ENCODE assay signal across 29 cellular contexts in the genomic region with DNA sequence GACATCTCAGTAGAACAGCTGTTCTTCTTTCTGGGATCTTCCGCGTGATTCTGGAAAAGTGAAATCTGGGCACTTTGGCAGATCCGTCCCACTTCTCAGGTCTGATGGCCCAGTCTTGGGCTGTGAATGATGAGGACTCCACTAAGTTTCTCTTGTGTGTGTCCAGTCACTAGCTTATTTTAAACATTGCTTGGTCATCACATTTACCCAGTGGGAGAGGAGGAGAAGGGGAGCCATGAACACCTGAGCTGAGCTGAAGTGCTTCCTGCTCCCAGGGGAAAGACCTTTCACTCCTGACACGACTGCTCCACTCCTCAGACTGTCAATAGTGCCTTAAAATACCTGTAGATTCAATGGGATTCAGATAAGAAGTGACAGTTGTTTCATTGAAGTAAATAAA.
"Had no signal": no experiment of that assay in that cellular context is flagged by ENCODE, and none has a peak within 500 bp of the region (broad histone marks: within the 10 kb centered on the region; RNA-seq: fewer than 3 reads in every experiment).

No MANE protein-coding gene starts in this region.

- H3K36me3 ChIP-seq: stomach, suprapubic skin, thoracic aorta, thyroid gland, tibial artery, tibial nerve, transverse colon, upper lobe of left lung, upper lobe of right lung, uterus, vagina had no signal

- H3K4me3 Mint-ChIP-seq: stimulated activated effector memory CD8-positive, alpha-beta T cell treated with anti-CD3 and anti-CD28 coated beads, Interleukin-12 subunit alpha, Interleukin-12 subunit beta, amount 100 ng/mL, for 72 hours; stimulated activated memory B cell treated with anti-CD40 and anti-IgM and Interleukin-4, amounts not matched to agents 10 μg/mL and 1 μg/mL and 100 μg/mL, for 72 hours; stimulated activated naive B cell treated with anti-CD40 and anti-IgM and Interleukin-4, amounts not matched to agents 10 μg/mL and 1 μg/mL and 100 μg/mL, for 72 hours; stimulated activated naive CD8-positive, alpha-beta T cell treated with anti-CD3 and anti-CD28 coated beads, Interleukin-15, amount 100 ng/mL, for 72 hours; stimulated activated naive CD8-positive, alpha-beta T cell treated with anti-CD3 and anti-CD28 coated beads, Interleukin-15, Interleukin-2, amounts not matched to agents 100 ng/mL and 50 ng/mL, for 24 hours; type B pancreatic cell had no signal

- H3K9me3 ChIP-seq: testis, thyroid gland, upper lobe of right lung, uterus, vagina had no signal

- H3K36me3 Mint-ChIP-seq: stimulated activated effector memory CD8-positive, alpha-beta T cell treated with anti-CD3 and anti-CD28 coated beads, Interleukin-12 subunit alpha, Interleukin-12 subunit beta, amount 100 ng/mL, for 72 hours; stimulated activated memory B cell treated with anti-CD40 and anti-IgM and Interleukin-4, amounts not matched to agents 10 μg/mL and 1 μg/mL and 100 μg/mL, for 72 hours; stimulated activated naive B cell treated with anti-CD40 and anti-IgM and Interleukin-4, amounts not matched to agents 10 μg/mL and 1 μg/mL and 100 μg/mL, for 72 hours; type B pancreatic cell had no signal

- ATAC-seq: stimulated activated effector memory CD8-positive, alpha-beta T cell treated with anti-CD3 and anti-CD28 coated beads, Interleukin-12 subunit alpha, Interleukin-12 subunit beta, amount 100 ng/mL, for 72 hours; stimulated activated memory B cell treated with anti-CD40 and anti-IgM and Interleukin-4, amounts not matched to agents 10 μg/mL and 1 μg/mL and 100 μg/mL, for 72 hours; stimulated activated naive B cell treated with anti-CD40 and anti-IgM and Interleukin-4, amounts not matched to agents 10 μg/mL and 1 μg/mL and 100 μg/mL, for 72 hours; stimulated activated naive CD8-positive, alpha-beta T cell treated with anti-CD3 and anti-CD28 coated beads, Interleukin-15, amount 100 ng/mL, for 72 hours; stimulated activated naive CD8-positive, alpha-beta T cell treated with anti-CD3 and anti-CD28 coated beads, Interleukin-15, Interleukin-2, amounts not matched to agents 100 U/mL and 50 U/mL, for 24 hours; upper lobe of right lung had no signal

- H3K4me3 ChIP-seq: stomach, suprapubic skin, testis, thoracic aorta, thyroid gland, tibial artery, tibial nerve, transverse colon, upper lobe of left lung, upper lobe of right lung, uterus, vagina had no signal

- H3K4me1 Mint-ChIP-seq: stimulated activated effector memory CD8-positive, alpha-beta T cell treated with anti-CD3 and anti-CD28 coated beads, Interleukin-12 subunit alpha, Interleukin-12 subunit beta, amount 100 ng/mL, for 72 hours; stimulated activated memory B cell treated with anti-CD40 and anti-IgM and Interleukin-4, amounts not matched to agents 10 μg/mL and 1 μg/mL and 100 μg/mL, for 72 hours; stimulated activated naive B cell treated with anti-CD40 and anti-IgM and Interleukin-4, amounts not matched to agents 10 μg/mL and 1 μg/mL and 100 μg/mL, for 72 hours; stimulated activated naive CD8-positive, alpha-beta T cell treated with anti-CD3 and anti-CD28 coated beads, Interleukin-15, amount 100 ng/mL, for 72 hours had no signal

- H3K27me3 ChIP-seq: stomach, suprapubic skin, testis, thyroid gland, tibial artery, tibial nerve, transverse colon, upper lobe of left lung, upper lobe of right lung, uterus, vagina had no signal

- DNase-seq: stimulated activated CD4-positive, alpha-beta T cell treated with anti-CD3 and anti-CD28 coated beads, Interleukin-2, amount 100 ng/mL, for 48 hours; stimulated activated CD4-positive, alpha-beta T cell treated with anti-CD3 and anti-CD28 coated beads, Interleukin-4, amount 100 ng/mL, for 1 hour; stimulated activated CD4-positive, alpha-beta T cell treated with anti-CD3 and anti-CD28 coated beads, Interleukin-4, amount 100 ng/mL, for 24 hours; stimulated activated CD4-positive, alpha-beta T cell treated with anti-CD3 and anti-CD28 coated beads, Interleukin-4, amount 100 ng/mL, for 4 hours; stimulated activated CD8-positive, alpha-beta memory T cell treated with anti-CD3 and anti-CD28 coated beads, Interleukin-4, amount 100 ng/mL, for 48 hours; stimulated activated naive B cell treated with anti-CD40 and anti-IgM and Interleukin-4, amounts not matched to agents 10 μg/mL and 1 μg/mL and 100 μg/mL, for 72 hours; stimulated activated naive CD4-positive, alpha-beta T cell; stimulated activated naive CD4-positive, alpha-beta T cell treated with Interleukin-2 at 50 U/mL for 16 hours; stimulated activated naive CD8-positive, alpha-beta T cell treated with anti-CD3 and anti-CD28 coated beads, Interleukin-15, amount 100 ng/mL, for 72 hours; stimulated activated naive CD8-positive, alpha-beta T cell treated with anti-CD3 and anti-CD28 coated beads, Interleukin-15, Interleukin-2, amounts not matched to agents 100 U/mL and 50 U/mL, for 24 hours; stomach; substantia nigra; testis; thyroid gland; tibial artery; transverse colon; trophoblast cell; upper lobe of left lung; upper lobe of right lung; uterus had no signal

- H3K4me1 ChIP-seq: stomach, suprapubic skin, testis, thyroid gland, tibial artery, tibial nerve, transverse colon, upper lobe of left lung, upper lobe of right lung, uterus, vagina had no signal

- FAIRE-seq: urothelium cell line had no signal

- H3K27ac ChIP-seq: stomach, suprapubic skin, testis, thoracic aorta, thyroid gland, tibial artery, tibial nerve, transverse colon, upper lobe of left lung, upper lobe of right lung, vagina had no signal

- H3K27ac Mint-ChIP-seq: stimulated activated effector memory CD8-positive, alpha-beta T cell treated with anti-CD3 and anti-CD28 coated beads, Interleukin-12 subunit alpha, Interleukin-12 subunit beta, amount 100 ng/mL, for 72 hours; stimulated activated memory B cell treated with anti-CD40 and anti-IgM and Interleukin-4, amounts not matched to agents 10 μg/mL and 1 μg/mL and 100 μg/mL, for 72 hours; stimulated activated naive B cell treated with anti-CD40 and anti-IgM and Interleukin-4, amounts not matched to agents 10 μg/mL and 1 μg/mL and 100 μg/mL, for 72 hours; stimulated activated naive CD8-positive, alpha-beta T cell treated with anti-CD3 and anti-CD28 coated beads, Interleukin-15, amount 100 ng/mL, for 72 hours; stimulated activated naive CD8-positive, alpha-beta T cell treated with anti-CD3 and anti-CD28 coated beads, Interleukin-15, Interleukin-2, amounts not matched to agents 100 ng/mL and 50 ng/mL, for 24 hours; type B pancreatic cell had no signal
